28 cellular contexts compared by ENCODE assay signal in the genomic region with DNA sequence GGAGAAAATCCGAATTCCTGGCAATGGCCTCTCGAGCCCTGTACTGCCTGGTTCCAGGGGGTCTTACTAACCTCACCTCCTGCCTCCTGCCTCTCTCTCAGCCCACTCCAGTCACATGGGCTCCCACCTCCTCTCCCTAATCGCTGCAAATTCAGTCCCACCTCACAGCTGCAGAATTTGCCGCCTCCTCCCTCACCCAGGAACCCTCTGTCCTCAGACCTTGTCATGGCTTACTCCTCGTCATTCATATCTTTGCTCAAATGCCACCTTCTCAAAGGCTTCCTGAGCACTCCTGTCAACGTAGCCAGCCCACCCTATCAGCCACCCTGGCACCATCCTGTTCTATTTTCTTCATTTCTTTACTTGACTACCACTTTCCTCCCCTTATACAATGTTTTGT.
"Had no signal": no experiment of that assay in that cellular context is flagged by ENCODE, and none has a peak within 500 bp of the region (broad histone marks: within the 10 kb centered on the region; RNA-seq: fewer than 3 reads in every experiment).

No MANE protein-coding gene starts in this region.

- H3K36me3 Mint-ChIP-seq: naive thymus-derived CD8-positive, alpha-beta T cell; stimulated activated naive B cell treated with anti-CD40 and anti-IgM and Interleukin-4, amounts not matched to agents 10 μg/mL and 1 μg/mL and 100 μg/mL, for 72 hours had no signal

- H3K9me3 ChIP-seq: lower lobe of right lung, neutrophil, psoas muscle, right atrium auricular region, right lobe of liver, stomach, testis, thyroid gland, transverse colon, upper lobe of left lung, vagina had no signal

- H3K9me3 Mint-ChIP-seq: naive thymus-derived CD8-positive, alpha-beta T cell; nephron; neural crest cell; stimulated activated naive B cell treated with anti-CD40 and anti-IgM and Interleukin-4, amounts not matched to agents 10 μg/mL and 1 μg/mL and 100 μg/mL, for 72 hours had no signal

- ATAC-seq: left cardiac atrium; left lobe of liver; lower lobe of right lung; naive thymus-derived CD8-positive, alpha-beta T cell; psoas muscle; right lobe of liver; stimulated activated naive B cell treated with anti-CD40 and anti-IgM and Interleukin-4, amounts not matched to agents 10 μg/mL and 1 μg/mL and 100 μg/mL, for 72 hours; stimulated activated naive CD8-positive, alpha-beta T cell treated with anti-CD3 and anti-CD28 coated beads, Interleukin-15, Interleukin-2, amounts not matched to agents 100 U/mL and 50 U/mL, for 24 hours had no signal

- H3K27me3 ChIP-seq: right atrium auricular region, right lobe of liver, testis, thyroid gland, transverse colon, upper lobe of left lung, vagina had no signal

- H2AFZ ChIP-seq: parathyroid adenoma had no signal

- DNase-seq: hippocampal formation; kidney glomerular epithelial cell; left cardiac atrium; lower lobe of right lung; mammary epithelial cell; mesenchymal stem cell; naive thymus-derived CD8-positive, alpha-beta T cell; occipital lobe; psoas muscle; right lobe of liver; stimulated activated CD4-positive, alpha-beta T cell treated with anti-CD3 and anti-CD28 coated beads, Interleukin-12 subunit alpha, Interleukin-12 subunit beta, amount 100 ng/mL, for 4 hours; stimulated activated CD4-positive, alpha-beta T cell treated with anti-CD3 and anti-CD28 coated beads, Interleukin-15, amount 100 ng/mL, for 24 hours; stimulated activated CD4-positive, alpha-beta T cell treated with anti-CD3 and anti-CD28 coated beads, Interleukin-2, amount 100 ng/mL, for 24 hours; stimulated activated CD4-positive, alpha-beta T cell treated with anti-CD3 and anti-CD28 coated beads, Interleukin-4, amount 100 ng/mL, for 1 hour; stimulated activated naive B cell treated with anti-CD40 and anti-IgM and Interleukin-4, amounts not matched to agents 10 μg/mL and 1 μg/mL and 100 μg/mL, for 72 hours; stimulated activated naive CD8-positive, alpha-beta T cell treated with anti-CD3 and anti-CD28 coated beads, Interleukin-15, Interleukin-2, amounts not matched to agents 100 U/mL and 50 U/mL, for 24 hours; stomach; testis; thyroid gland; transverse colon; upper lobe of left lung had no signal

- H3K36me3 ChIP-seq: lower lobe of right lung, neutrophil, right atrium auricular region, right lobe of liver, stomach, thyroid gland, transverse colon, upper lobe of left lung, vagina had no signal

- H3K4me3 ChIP-seq: lower lobe of right lung, psoas muscle, right atrium auricular region, right lobe of liver, stomach, testis, thyroid gland, transverse colon, upper lobe of left lung, vagina had no signal

- H3K27ac ChIP-seq: lower lobe of right lung, neutrophil, parathyroid adenoma, psoas muscle, right atrium auricular region, right lobe of liver, stomach, testis, thyroid gland, transverse colon, upper lobe of left lung, vagina had no signal

- H3K4me1 ChIP-seq: lower lobe of right lung, parathyroid adenoma, psoas muscle, right atrium auricular region, right lobe of liver, stomach, testis, thyroid gland, transverse colon, upper lobe of left lung, vagina had no signal

- H3K9ac ChIP-seq: parathyroid adenoma had no signal

- H3K27ac Mint-ChIP-seq: naive thymus-derived CD8-positive, alpha-beta T cell; stimulated activated naive B cell treated with anti-CD40 and anti-IgM and Interleukin-4, amounts not matched to agents 10 μg/mL and 1 μg/mL and 100 μg/mL, for 72 hours had no signal
